ENCODE assay signal across 8 cellular contexts in the genomic region with DNA sequence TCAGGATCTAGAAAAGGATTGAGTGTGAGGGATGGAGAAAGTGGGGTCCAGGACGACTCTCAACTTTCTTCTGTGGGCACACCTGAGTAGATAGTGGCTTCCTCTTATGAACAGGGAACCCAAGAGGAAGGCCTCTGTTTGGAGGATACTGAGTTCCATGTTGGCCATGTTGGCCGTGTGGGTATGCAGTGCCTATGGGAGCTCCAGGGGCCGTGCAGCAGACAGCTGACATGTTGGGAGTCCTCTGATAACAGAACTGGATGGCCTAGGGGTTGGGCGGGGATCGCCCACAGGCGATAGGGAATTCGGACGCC. TPM values are rescaled to one million over a fixed set of nuclear protein-coding genes. Genes with fewer than 3 reads are reported as not detected.
DNase-seq lines count a peak whose midpoint lies in the region; ATAC-seq, FAIRE-seq and TF ChIP-seq lines count a peak whose summit lies in the region.

No MANE protein-coding gene starts in this region.

- peaks cover 7% of the 10 kb centered on the region for H3K36me3 Mint-ChIP-seq in astrocyte (ENCODE audit: low read depth, unreplicated experiment)

- ATAC-seq in HG03103 (IDR thresholded peaks at IDR 0.05; ENCODE audit: low read depth, unreplicated experiment) = peak; percentile 26
- ATAC-seq in lung (ENCODE audit: insufficient read depth, low FRiP score) = no peak
- ATAC-seq in HG03439 (IDR thresholded peaks at IDR 0.05; ENCODE audit: unreplicated experiment) = no peak

- H4K20me1 ChIP-seq in astrocyte (ENCODE audit: insufficient read depth, low read length) = peaks cover 8% of the 10 kb centered on the region

- H3K27ac ChIP-seq in astrocyte (ENCODE audit: low read depth, low read length) = peak overlapping the region; percentile 88
- H3K27ac ChIP-seq in lung (ENCODE audit: low read depth in 1 of 2, low read length in 1 of 2) = peak overlapping the region; percentile 90 to 99

- H3K27me3 ChIP-seq in GM06990 (replicated peaks; ENCODE audit: control insufficient read depth, insufficient read depth, low read length) = no peaks in the 10 kb centered on the region
- H3K27me3 ChIP-seq in astrocyte (ENCODE audit: insufficient read depth, low read length) = no peaks in the 10 kb centered on the region
- no peaks in the 10 kb centered on the region for H3K27me3 ChIP-seq in lung (ENCODE audit: control insufficient read depth, insufficient read depth)

- H3K9me3 Mint-ChIP-seq in astrocyte (ENCODE audit: unreplicated experiment) = no peaks in the 10 kb centered on the region

- FAIRE-seq in astrocyte (lab: Jason Lieb, UNC) (no peak), urothelium cell line (lab: Jason Lieb, UNC) (peak; percentile 88)

- H3K9me3 ChIP-seq in astrocyte (ENCODE audit: insufficient read depth, low read depth, low read length) (no peaks in the 10 kb centered on the region), lung (ENCODE audit: control insufficient read depth in 2 of 2, insufficient read depth in 1 of 2, low read length in 1 of 2) (no peaks in the 10 kb centered on the region)

- H3K4me1 Mint-ChIP-seq in astrocyte (ENCODE audit: low read depth, unreplicated experiment) = peaks cover 5% of the 10 kb centered on the region

- 15 to 20% methylated on average over 8 of the region's 8 CpGs for WGBS in lung, 2 donors

- H3K27ac Mint-ChIP-seq in astrocyte (ENCODE audit: unreplicated experiment) = peak overlapping the region; percentile 97

- H3K4me3 Mint-ChIP-seq in astrocyte (ENCODE audit: unreplicated experiment) = peak overlapping the region; percentile 87

- no peak for DNase-seq in GM06990 (ENCODE audit: extremely low read depth, insufficient read length)
- DNase-seq in astrocyte (ENCODE audit: low read depth) = no peak
- no peak for DNase-seq in lung (ENCODE audit: low spot score)
- no peak for DNase-seq in urothelium cell line (ENCODE audit: low spot score)
- DNase-seq in GM19240 (ENCODE audit: insufficient read length, low spot score) = no peak
- DNase-seq in NCI-H524 treated with DMSO at 0.1 percent for 48 hours (lab: John Stamatoyannopoulos, UW) = no peak

- H3K4me3 ChIP-seq in GM06990 (replicated peaks; ENCODE audit: low read depth, low read length) = peak overlapping the region; percentile 73
- peak overlapping the region; percentile 70 for H3K4me3 ChIP-seq in astrocyte (ENCODE audit: insufficient read depth, low read depth, low read length)
- peak overlapping the region; percentile 83 for H3K4me3 ChIP-seq in lung

- H2AFZ ChIP-seq in astrocyte (ENCODE audit: low read depth, low read length) = peak overlapping the region; percentile 94

- no peaks in the 10 kb centered on the region for H3K27me3 Mint-ChIP-seq in astrocyte (ENCODE audit: low read depth, unreplicated experiment)

- H3K4me1 ChIP-seq in astrocyte (ENCODE audit: insufficient read depth, low read length) = peaks cover 27% of the 10 kb centered on the region
- H3K4me1 ChIP-seq in lung (ENCODE audit: control insufficient read depth in 2 of 2, insufficient read depth in 2 of 2, low read length in 2 of 2) = peaks cover 0 to 6% of the 10 kb centered on the region in 2 donors

- H3K79me2 ChIP-seq in astrocyte (ENCODE audit: insufficient read depth, low read length) = peaks cover 34% of the 10 kb centered on the region

- H3K4me2 ChIP-seq in astrocyte (ENCODE audit: low read length) = peak overlapping the region; percentile 98

- H3K36me3 ChIP-seq in GM06990 (ENCODE audit: control insufficient read depth, insufficient read depth, low read length) (peaks cover 19% of the 10 kb centered on the region), astrocyte (ENCODE audit: insufficient read depth, low read length) (peaks cover 6% of the 10 kb centered on the region), lung (ENCODE audit: control insufficient read depth in 2 of 2, insufficient read depth in 2 of 2, low read length in 2 of 2) (peaks cover 0 to 19% of the 10 kb centered on the region in 2 donors)

- TF ChIP-seq CTCF in GM06990 (IDR thresholded peaks at IDR 0.05; ENCODE audit: insufficient read depth, low read length, poor library complexity, severe bottlenecking) (no peak), astrocyte (IDR thresholded peaks at IDR 0.05; ENCODE audit: insufficient read depth, low read depth, low read length) (no peak), lung (IDR thresholded peaks at IDR 0.05; ENCODE audit: control extremely low read depth, extremely low read depth) (no peak)

- H3K9ac ChIP-seq in astrocyte (ENCODE audit: low read length) = peak overlapping the region; percentile 91

RNA-seq across cellular contexts. Expression of a gene that starts 43.0 kb away (rescaled TPM):
- 5.8 and 7.3 TPM in 2 replicates for total RNA-seq in astrocyte
- total RNA-seq in lung = 10 to 100 TPM in 1 of 2 donors, 1 to 10 TPM in 1; 7.1 to 26.4 TPM
- polyA plus RNA-seq in lung = 10 to 100 TPM; 16.2 to 20.6 TPM

RNA-seq across cellular contexts. Expression of a gene that starts 43.2 kb away (rescaled TPM):
- total RNA-seq in astrocyte = 2.5 and 4.8 TPM in 2 replicates
- total RNA-seq in lung = 10 to 100 TPM in 1 of 2 donors, 1 to 10 TPM in 1; 9.7 to 16.7 TPM
- 10 to 100 TPM; 26.0 to 35.3 TPM for polyA plus RNA-seq in lung
